10 cellular contexts compared by ENCODE assay signal in the genomic region with DNA sequence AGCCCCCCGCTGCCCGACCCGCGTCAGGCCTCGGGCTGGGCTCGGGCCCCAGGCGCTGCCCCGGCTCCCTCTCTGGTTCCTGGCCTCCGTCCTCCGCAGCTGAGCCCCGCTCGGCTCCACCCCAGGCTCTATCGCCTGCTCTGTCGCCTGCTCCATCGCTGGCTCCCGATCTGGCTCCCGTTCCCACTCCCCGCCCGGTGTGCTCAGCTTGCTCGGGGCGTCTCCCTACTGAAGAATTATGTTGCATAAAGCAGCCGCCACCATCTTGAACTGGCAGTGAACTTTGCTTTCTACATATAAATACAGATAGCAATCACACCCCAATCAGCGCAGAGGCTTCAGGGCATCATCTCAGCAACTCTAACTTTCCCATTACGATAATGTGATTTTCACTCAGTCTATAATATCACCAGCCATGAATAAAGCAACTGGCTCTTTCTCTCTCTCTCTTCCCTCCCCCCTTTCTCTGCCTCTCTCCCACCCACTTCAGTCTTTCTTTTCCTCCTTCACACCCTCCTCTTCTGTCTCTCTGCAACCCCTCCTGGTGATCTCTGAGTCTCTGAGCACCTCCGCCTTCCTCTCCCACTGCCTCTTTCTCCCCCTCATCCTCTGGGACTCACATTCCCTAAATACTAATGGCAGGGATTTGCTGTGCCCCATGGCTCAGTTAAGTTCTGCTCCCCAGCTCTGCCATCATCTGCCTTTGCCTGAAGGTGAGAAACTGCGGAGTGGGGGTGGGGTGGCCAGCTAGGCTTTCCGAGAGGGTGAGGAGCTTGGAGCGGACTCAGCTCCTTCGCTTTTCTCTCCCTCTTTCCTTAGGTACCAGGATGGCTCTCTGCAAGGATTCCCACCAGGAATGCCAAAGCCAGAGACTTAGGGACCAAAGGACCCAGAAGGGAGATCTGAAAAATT. TPM values are rescaled to one million over a fixed set of nuclear protein-coding genes. Genes with fewer than 3 reads are reported as not detected.
DNase-seq lines count a peak whose midpoint lies in the region; ATAC-seq and TF ChIP-seq lines count a peak whose summit lies in the region.
"Had no signal": no experiment of that assay in that cellular context is flagged by ENCODE, and none has a peak within 500 bp of the region (broad histone marks: within the 10 kb centered on the region; RNA-seq: fewer than 3 reads in every experiment).

No MANE protein-coding gene starts in this region.

- H3K9me3 ChIP-seq in T-helper 17 cell (ENCODE audit: control insufficient read depth, low read length, poor library complexity, severe bottlenecking) (no peaks in the 10 kb centered on the region), parathyroid adenoma (ENCODE audit: control insufficient read depth, low read length) (no peaks in the 10 kb centered on the region), colonic mucosa (no peaks in the 10 kb centered on the region)

- no peaks in the 10 kb centered on the region for H3K36me3 ChIP-seq in parathyroid adenoma (ENCODE audit: control insufficient read depth, insufficient read depth, low read length)
- no peaks in the 10 kb centered on the region for H3K36me3 ChIP-seq in colonic mucosa

- H3K4me3 ChIP-seq in parathyroid adenoma (ENCODE audit: low read depth, low read length) (peak overlapping the region; percentile 40), colonic mucosa (no peak overlapping the region)

- H3K4me3 Mint-ChIP-seq in T-helper 17 cell = peak overlapping the region; percentile 82

- no peaks in the 10 kb centered on the region for H3K4me1 ChIP-seq in parathyroid adenoma
- H3K4me1 ChIP-seq in colonic mucosa = no peaks in the 10 kb centered on the region

- H3K27ac ChIP-seq in parathyroid adenoma = no peak overlapping the region
- H3K27ac ChIP-seq in colonic mucosa = no peak overlapping the region

- peaks cover 12% of the 10 kb centered on the region for H3K4me1 Mint-ChIP-seq in T-helper 17 cell

- no peaks in the 10 kb centered on the region for H3K27me3 ChIP-seq in parathyroid adenoma (ENCODE audit: control insufficient read depth, insufficient read depth, low read length)
- peaks cover 13% of the 10 kb centered on the region for H3K27me3 ChIP-seq in colonic mucosa

- no peak for TF ChIP-seq CTCF in parathyroid adenoma (IDR thresholded peaks at IDR 0.05)
- TF ChIP-seq CTCF in colonic mucosa (IDR thresholded peaks at IDR 0.05) = no peak

- H3K79me2 ChIP-seq in parathyroid adenoma = no peaks in the 10 kb centered on the region

- peaks cover 11% of the 10 kb centered on the region for H3K36me3 Mint-ChIP-seq in T-helper 17 cell (ENCODE audit: low read depth)

- H3K9ac ChIP-seq in parathyroid adenoma (no peak overlapping the region), colonic mucosa (ENCODE audit: low read depth in 2 of 2, low read length in 2 of 2) (no peak overlapping the region)

- ATAC-seq in T-helper 17 cell (peak; percentile 45), Right ventricle myocardium superior (ENCODE audit: poor library complexity) (peak; percentile 76), HG02870 (IDR thresholded peaks at IDR 0.05; ENCODE audit: unreplicated experiment) (no peak)

- peak overlapping the region; percentile 58 for H3K4me2 ChIP-seq in parathyroid adenoma (ENCODE audit: low read length)

- H2AFZ ChIP-seq in parathyroid adenoma = peak overlapping the region; percentile 91

- peaks cover 76% of the 10 kb centered on the region for H3K27me3 Mint-ChIP-seq in T-helper 17 cell

- DNase-seq in EL (peak; percentile 20), T-helper 17 cell (no peak), Right ventricle myocardium superior (no peak), RPMI8226 (no peak), HCEC 1CT (no peak), colonic mucosa (no peak)
- DNase-seq: DND-41, NCI-H2171 treated with DMSO at 0.1 percent for 48 hours had no signal

- intact Hi-C loops in Right ventricle myocardium superior (cut with DNase I) (no loop called here), colonic mucosa (cut with DNase I) (no loop called here)

- H3K27ac Mint-ChIP-seq in T-helper 17 cell = peak overlapping the region; percentile 19

RNA-seq across cellular contexts. Expression of a gene that starts 43.2 kb away (rescaled TPM):
- total RNA-seq in T-helper 17 cell (10 to 100 TPM; 14.8 to 17.0 TPM), Right ventricle myocardium superior (33.4 TPM), colonic mucosa (10 to 100 TPM in 1 of 2 donors, 1 to 10 TPM in 1; 9.9 to 10.5 TPM)
